In the genomic region with DNA sequence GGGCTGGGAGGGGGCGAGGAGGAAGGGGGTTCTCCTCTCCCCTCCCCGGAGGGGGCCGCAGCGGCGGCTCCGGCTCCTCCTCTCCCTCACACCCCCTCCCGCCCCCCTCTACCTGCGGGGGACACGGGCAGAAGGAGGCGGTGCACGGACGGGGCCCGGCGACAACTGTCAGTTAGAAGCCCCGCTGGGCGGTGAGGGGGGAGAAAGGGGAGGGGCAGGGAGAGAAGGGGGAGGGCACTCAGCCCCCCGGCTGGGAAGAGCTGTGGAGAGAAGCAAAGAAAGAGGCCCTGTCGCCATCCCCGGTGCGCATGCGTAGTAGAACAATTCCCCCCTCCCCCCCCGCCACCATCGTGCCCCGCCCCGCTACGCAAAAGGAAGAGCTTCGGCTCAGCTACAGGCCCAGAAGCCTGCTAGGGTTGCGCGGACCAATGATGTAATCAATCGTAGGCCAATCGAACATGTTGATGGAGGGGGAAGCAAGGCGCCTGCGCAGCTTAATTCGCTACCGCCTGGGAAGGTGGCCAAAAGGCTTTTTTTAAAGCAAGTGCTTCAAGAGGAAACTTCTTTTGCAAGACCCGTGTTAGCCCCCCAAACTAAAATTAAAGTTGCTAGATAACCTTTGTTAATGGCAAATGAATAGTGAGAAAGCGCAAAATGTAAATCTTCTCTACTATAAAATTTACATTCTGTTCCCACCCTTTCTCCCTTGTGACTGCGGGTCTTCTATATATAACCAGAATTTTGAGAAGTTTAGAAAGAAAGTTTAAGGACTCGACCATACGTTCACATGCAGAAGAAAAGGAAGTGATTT, we compare ENCODE assay signal across 8 cellular contexts. TPM values are rescaled to one million over a fixed set of nuclear protein-coding genes. Genes with fewer than 3 reads are reported as not detected.
DNase-seq lines count a peak whose midpoint lies in the region; ATAC-seq and TF ChIP-seq lines count a peak whose summit lies in the region.

No MANE protein-coding gene starts in this region.

- H3K9me3 ChIP-seq in spleen: peaks cover 0 to 11% (median under 1%) of the 10 kb centered on the region in 8 donors

- peak overlapping the region; percentile 91 to 99 (median 98) for H3K27ac ChIP-seq in spleen

- intact Hi-C loops in spleen (cut with DNase I; ENCODE audit: low total_unique reads): no loop called here

- peak; percentile 96 for DNase-seq in AG08396 (ENCODE audit: low spot score)
- peak; percentile 96 for DNase-seq in NCI-H2227 treated with DMSO at 0.1 percent for 48 hours (lab: John Stamatoyannopoulos, UW)
- DNase-seq in activated CD4-positive, CD25-positive, alpha-beta regulatory T cell (lab: John Stamatoyannopoulos, UW): peak; percentile 88 to 93 (median 90)
- peak; percentile 94 for DNase-seq in central memory CD4-positive, alpha-beta T cell
- peak; percentile 99 for DNase-seq in iris pigment epithelial cell (ENCODE audit: low read depth)
- DNase-seq in spleen: peak; percentile 97

- TF ChIP-seq CTCF in spleen (IDR thresholded peaks at IDR 0.05 in 8 of 11, conservative IDR thresholded peaks at IDR 0.05 in 3 of 11): no peak

- peaks cover 0 to 47% (median 10%) of the 10 kb centered on the region in 6 donors for H3K36me3 ChIP-seq in spleen

- peak; percentile 73 for ATAC-seq in HG03175 (IDR thresholded peaks at IDR 0.05; ENCODE audit: unreplicated experiment)

- H3K27me3 ChIP-seq in spleen (replicated peaks in 1 of 7): no peaks in the 10 kb centered on the region

- TF ChIP-seq POLR2A in GM18951 (IDR thresholded peaks at IDR 0.05; ENCODE audit: extremely low read depth, insufficient read depth, insufficient read length) (peak; percentile 58), spleen (IDR thresholded peaks at IDR 0.05) (no peak)

- 0 to 2% (median 1%) methylated on average over 30 to 39 of the region's 40 CpGs for WGBS in spleen, 5 donors

- in situ Hi-C loops in GM18951 (cut with MboI; ENCODE audit: low sequenced_read_pairs, unreplicated experiment): no loop called here

- peaks cover 32 to 88% (median 54%) of the 10 kb centered on the region in 6 donors for H3K4me1 ChIP-seq in spleen

- peak overlapping the region; percentile 75 to 98 (median 94) for H3K4me3 ChIP-seq in spleen

RNA-seq across cellular contexts. Expression of a gene that starts 7.0 kb away (rescaled TPM):
- total RNA-seq in spleen: 10 to 100 TPM; 15.2 to 22.3 (median 18.6) TPM
- polyA plus RNA-seq in spleen: 10 to 100 TPM; 12.3 to 14.7 (median 12.7) TPM

Comparison
In these comparisons a context has a peak if more than half of its experiments do, and no peak if none do; other contexts are left out.
1. Peak in every context shown above with its lines: DNase-seq, ATAC-seq, H3K4me3 ChIP-seq and H3K27ac ChIP-seq.